8 cellular contexts compared by ENCODE assay signal in the genomic region with DNA sequence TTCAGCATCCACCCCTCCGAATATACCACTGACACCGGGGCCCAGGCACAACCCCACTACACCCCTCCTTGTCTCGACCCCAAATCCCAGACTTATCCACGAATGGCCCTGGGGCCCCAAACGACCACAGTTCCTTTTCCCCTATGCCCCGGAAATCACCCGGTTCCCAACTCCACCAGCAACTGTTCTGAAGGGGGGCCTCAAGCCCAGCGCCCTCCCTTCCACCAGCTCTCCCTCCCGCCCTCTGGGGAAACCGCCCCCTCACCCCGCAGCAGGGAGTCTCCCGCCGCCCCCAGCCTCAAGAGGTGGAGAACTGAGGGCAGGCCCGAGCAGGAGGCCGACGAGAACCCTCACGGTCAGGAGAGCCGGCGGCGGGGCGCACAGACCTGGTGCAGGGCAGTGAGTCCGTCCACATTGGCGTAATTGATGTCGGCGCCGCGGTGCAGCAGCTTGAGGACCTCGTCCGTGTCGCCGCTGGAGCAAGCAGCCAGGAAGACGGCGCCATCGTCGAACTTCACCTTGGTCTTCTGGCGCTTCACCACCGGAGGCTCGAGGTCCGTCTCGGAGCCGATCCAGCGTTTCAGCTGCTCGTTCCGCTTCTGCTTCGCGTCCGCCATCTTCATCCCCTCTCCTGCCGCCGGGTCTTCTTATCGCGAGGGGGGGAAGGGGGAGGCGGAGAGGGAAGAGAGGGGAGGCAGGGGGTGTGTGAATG. TPM values are rescaled to one million over a fixed set of nuclear protein-coding genes. Genes with fewer than 3 reads are reported as not detected.
DNase-seq lines count a peak whose midpoint lies in the region; ATAC-seq, FAIRE-seq and TF ChIP-seq lines count a peak whose summit lies in the region.

No MANE protein-coding gene starts in this region.

- H3K36me3 ChIP-seq in transverse colon, result no peaks in the 10 kb centered on the region

- in situ Hi-C loops in transverse colon (cut with MboI; ENCODE audit: low pct_ligation_motif_present in 1 of 4, low pct_unique_long_range_greater_than_20kb in 1 of 4, low sequenced_read_pairs in 3 of 4), result no loop called here

- 0% methylated on average over 5 to 44 of the region's 52 CpGs for WGBS in transverse colon (ENCODE audit: low coverage in 1 of 2), 2 donors

- TF ChIP-seq CTCF in omental fat pad (IDR thresholded peaks at IDR 0.05) (no peak), transverse colon (IDR thresholded peaks at IDR 0.05) (no peak)

- H3K27ac Mint-ChIP-seq in activated CD4-positive, alpha-beta T cell treated with anti-CD3 and anti-CD28 coated beads for 36 hours, result peak overlapping the region; percentile 96

- H3K27ac ChIP-seq in transverse colon, result peak overlapping the region; percentile 96 to 99 (median 97)

- H3K4me3 Mint-ChIP-seq in activated CD4-positive, alpha-beta T cell treated with anti-CD3 and anti-CD28 coated beads for 36 hours, result peak overlapping the region; percentile 95

- H3K4me1 Mint-ChIP-seq in activated CD4-positive, alpha-beta T cell treated with anti-CD3 and anti-CD28 coated beads for 36 hours, result peaks cover 36% of the 10 kb centered on the region

- no peak for TF ChIP-seq EP300 in transverse colon (IDR thresholded peaks at IDR 0.05; ENCODE audit: low read depth)

- peak; percentile 30 for ATAC-seq in activated CD4-positive, alpha-beta T cell treated with anti-CD3 and anti-CD28 coated beads for 36 hours
- ATAC-seq in HG02885 (IDR thresholded peaks at IDR 0.05; ENCODE audit: poor library complexity, unreplicated experiment) (peak; percentile 13), omental fat pad (ENCODE audit: low FRiP score) (peak; percentile 62)

- DNase-seq in activated CD4-positive, alpha-beta T cell treated with anti-CD3 and anti-CD28 coated beads for 36 hours, result peak; percentile 72
- DNase-seq in activated CD4-positive, alpha-beta T cell treated with anti-CD3 and anti-CD28 coated beads for 1 hour, result no peak
- DNase-seq in NCI-H774 (lab: John Stamatoyannopoulos, UW) (peak; percentile 39), frontal cortex (ENCODE audit: low spot score in 2 of 2) (peak; percentile 12 to 22), omental fat pad (ENCODE audit: low spot score) (peak; percentile 28), transverse colon (no peak)
- peak; percentile 32 for DNase-seq in activated effector memory CD4-positive, alpha-beta T cell treated with Interleukin-2 at 50 U/mL for 16 hours

- peak overlapping the region; percentile 76 to 96 (median 87) for H3K4me3 ChIP-seq in transverse colon

- POLR2A ChIA-PET in activated CD4-positive, alpha-beta T cell treated with anti-CD3 and anti-CD28 coated beads for 36 hours (lab: Charles Lee), result no interaction called here

- H3K9me3 ChIP-seq in transverse colon, result no peaks in the 10 kb centered on the region

- no peaks in the 10 kb centered on the region for H3K9me3 Mint-ChIP-seq in activated CD4-positive, alpha-beta T cell treated with anti-CD3 and anti-CD28 coated beads for 36 hours (ENCODE audit: low read depth)

- H3K27me3 Mint-ChIP-seq in activated CD4-positive, alpha-beta T cell treated with anti-CD3 and anti-CD28 coated beads for 36 hours, result no peaks in the 10 kb centered on the region

- peaks cover 5% of the 10 kb centered on the region for H3K36me3 Mint-ChIP-seq in activated CD4-positive, alpha-beta T cell treated with anti-CD3 and anti-CD28 coated beads for 36 hours (ENCODE audit: low read depth)

- intact Hi-C loops in activated CD4-positive, alpha-beta T cell treated with anti-CD3 and anti-CD28 coated beads for 36 hours (cut with DNase I, micrococcal nuclease), result loop anchor here (2.0 to 5.0 kb wide), 3 partner anchors 48 to 252 kb away; a partner anchor contains a TSS
- intact Hi-C loops in transverse colon (cut with DNase I; ENCODE audit: low total_unique reads), result loop anchor here (10.0 kb wide), 1 partner anchor 120 kb away; no protein-coding TSS in a partner anchor

- TF ChIP-seq POLR2A in transverse colon (IDR thresholded peaks at IDR 0.05), result no peak

- FAIRE-seq in frontal cortex (lab: Jason Lieb, UNC), result no peak

- no peaks in the 10 kb centered on the region for H3K27me3 ChIP-seq in transverse colon

- CTCF ChIA-PET in activated CD4-positive, alpha-beta T cell treated with anti-CD3 and anti-CD28 coated beads for 36 hours (lab: Charles Lee), result interaction anchor here (1.4 to 3.1 kb wide), 2 partner anchors 10 to 46 kb away, joined by 5 to 8 read pairs; no protein-coding TSS in a partner anchor

- peaks cover 10 to 48% (median 20%) of the 10 kb centered on the region in 4 donors for H3K4me1 ChIP-seq in transverse colon

RNA-seq across cellular contexts. Expression of a gene that starts 0.4 kb away (rescaled TPM):
- 100 to 1,000 TPM in 1 of 2 experiments, 10 to 100 TPM in 1; 72.2 to 134 TPM for total RNA-seq in activated CD4-positive, alpha-beta T cell treated with anti-CD3 and anti-CD28 coated beads for 36 hours
- total RNA-seq in frontal cortex (181 TPM), omental fat pad (100 to 1,000 TPM in 1 of 4 donors, 10 to 100 TPM in 3; 49.3 to 153 (median 78.0) TPM), transverse colon (100 to 1,000 TPM; 100 to 121 (median 113) TPM)

Comparison
In these comparisons a context has a peak if more than half of its experiments do, and no peak if none do; other contexts are left out.
1. DNase-seq: peak in activated CD4-positive, alpha-beta T cell treated with anti-CD3 and anti-CD28 coated beads for 36 hours (single experiment), NCI-H774 (single experiment), activated effector memory CD4-positive, alpha-beta T cell treated with Interleukin-2 at 50 U/mL for 16 hours (single experiment), frontal cortex (2 of 2) and omental fat pad (single experiment); none in activated CD4-positive, alpha-beta T cell treated with anti-CD3 and anti-CD28 coated beads for 1 hour (single experiment) and transverse colon (single experiment).
2. Peak in every context shown above with its lines, with median percentiles within 50 percentile points of each other: ATAC-seq.